Comparison of ENCODE assay signal across 11 cellular contexts in genomic region chr2:219368690-219369108, GRCh38. TPM values are rescaled to one million over a fixed set of nuclear protein-coding genes. Genes with fewer than 3 reads are reported as not detected.
DNase-seq lines count a peak whose midpoint lies in the region; ATAC-seq and TF ChIP-seq lines count a peak whose summit lies in the region.
"Had no signal": no experiment of that assay in that cellular context is flagged by ENCODE, and none has a peak within 500 bp of the region (broad histone marks: within the 10 kb centered on the region; RNA-seq: fewer than 3 reads in every experiment).

No MANE protein-coding gene starts in this region.

- H3K4me3 ChIP-seq in heart right ventricle, result peak overlapping the region in 5 of 10 donors; percentile 2 to 24 (median 19)
- H3K4me3 ChIP-seq: dorsolateral prefrontal cortex had no signal

- no peaks in the 10 kb centered on the region for H3K9me3 ChIP-seq in heart right ventricle

- no peaks in the 10 kb centered on the region for H3K27me3 Mint-ChIP-seq in activated naive CD4-positive, alpha-beta T cell treated with anti-CD3 and anti-CD28 coated beads, Interleukin-2, amount 10 ng/mL, durations not matched to agents 7 days and 5 days

- H3K4me1 Mint-ChIP-seq in activated naive CD4-positive, alpha-beta T cell treated with anti-CD3 and anti-CD28 coated beads, Interleukin-2, amount 10 ng/mL, durations not matched to agents 7 days and 5 days, result no peaks in the 10 kb centered on the region

- intact Hi-C loops in heart right ventricle (cut with DNase I), result loop anchor here in 1 of 10 donors (10.0 kb wide), 1 partner anchor 194 kb away; the partner anchor contains the start of genes CNPPD1, RETREG2 and SLC23A3

- H3K27ac ChIP-seq in heart right ventricle, result peak overlapping the region; percentile 14 to 71 (median 54)

- H3K4me3 Mint-ChIP-seq in activated naive CD4-positive, alpha-beta T cell treated with anti-CD3 and anti-CD28 coated beads, Interleukin-2, amount 10 ng/mL, durations not matched to agents 7 days and 5 days, result no peak overlapping the region

- H3K36me3 ChIP-seq in heart right ventricle, result peaks cover 0 to 12% (median 6%) of the 10 kb centered on the region in 9 donors

- DNase-seq in EL (peak; percentile 78), amniotic stem cell (lab: John Stamatoyannopoulos, UW) (peak; percentile 69), heart right ventricle (peak in 1 of 2 donors; percentile 45), renal cortical epithelial cell (ENCODE audit: low read depth) (peak; percentile 78)
- no peak for DNase-seq in activated naive CD4-positive, alpha-beta T cell treated with anti-CD3 and anti-CD28 coated beads, Interleukin-2, amount 10 ng/mL, durations not matched to agents 7 days and 5 days
- DNase-seq: activated CD4-positive, alpha-beta T cell treated with anti-CD3 and anti-CD28 coated beads, Interleukin-2, amount 50 U/mL, for 4 hours had no signal

- CTCF ChIA-PET in activated naive CD4-positive, alpha-beta T cell treated with anti-CD3 and anti-CD28 coated beads, Interleukin-2, amount 10 ng/mL, durations not matched to agents 7 days and 5 days (lab: Charles Lee), result no interaction called here

- ATAC-seq in heart right ventricle (peak; percentile 75 to 94 (median 90)), HG03432 (IDR thresholded peaks at IDR 0.05; ENCODE audit: unreplicated experiment) (no peak), GM21526 (IDR thresholded peaks at IDR 0.05; ENCODE audit: low FRiP score, unreplicated experiment) (no peak), HG02798 (IDR thresholded peaks at IDR 0.05; ENCODE audit: poor library complexity, unreplicated experiment) (no peak)

- TF ChIP-seq CTCF in heart right ventricle (IDR thresholded peaks at IDR 0.05), result no peak

- H3K27ac Mint-ChIP-seq in activated naive CD4-positive, alpha-beta T cell treated with anti-CD3 and anti-CD28 coated beads, Interleukin-2, amount 10 ng/mL, durations not matched to agents 7 days and 5 days, result no peak overlapping the region

- no peaks in the 10 kb centered on the region for H3K9me3 Mint-ChIP-seq in activated naive CD4-positive, alpha-beta T cell treated with anti-CD3 and anti-CD28 coated beads, Interleukin-2, amount 10 ng/mL, durations not matched to agents 7 days and 5 days

- no peaks in the 10 kb centered on the region for H3K27me3 ChIP-seq in heart right ventricle
- H3K27me3 ChIP-seq: dorsolateral prefrontal cortex had no signal

- H3K4me1 ChIP-seq in heart right ventricle, result peaks cover 0 to 21% (median 14%) of the 10 kb centered on the region in 9 donors

- peaks cover 4% of the 10 kb centered on the region for H3K36me3 Mint-ChIP-seq in activated naive CD4-positive, alpha-beta T cell treated with anti-CD3 and anti-CD28 coated beads, Interleukin-2, amount 10 ng/mL, durations not matched to agents 7 days and 5 days

- WGBS in heart right ventricle, 2 donors, result 24 to 41% methylated on average over 2 of the region's 2 CpGs

RNA-seq across cellular contexts. Expression of gene DNPEP, which starts 19.0 kb away (rescaled TPM):
- total RNA-seq in heart right ventricle (100 to 1,000 TPM in 1 of 10 donors, 10 to 100 TPM in 9; 56.1 to 110 (median 74.0) TPM), renal cortical epithelial cell (53.1 and 61.0 TPM in 2 replicates)
- polyA plus RNA-seq in heart right ventricle, result 10 to 100 TPM; 56.3 to 68.5 TPM

RNA-seq across cellular contexts. Expression of gene RESP18, which starts 36.2 kb away (rescaled TPM):
- total RNA-seq in heart right ventricle (not detected), renal cortical epithelial cell (not detected in 2 replicates)
- polyA plus RNA-seq in heart right ventricle, result not detected
- total RNA-seq: HT1080 had no signal

RNA-seq across cellular contexts. Expression of gene DES, which starts 49.5 kb away (rescaled TPM):
- over 10,000 TPM; 12,560 to 18,019 (median 15,816) TPM for total RNA-seq in heart right ventricle
- over 10,000 TPM; 13,697 to 18,010 TPM for polyA plus RNA-seq in heart right ventricle
- 0.30 and 0.69 TPM in 2 replicates for total RNA-seq in renal cortical epithelial cell
- total RNA-seq: HT1080 had no signal

RNA-seq across cellular contexts. Expression of gene PTPRN, which starts 59.5 kb away (rescaled TPM):
- total RNA-seq in heart right ventricle, result under 1 TPM in 6 of 10 donors, not detected in 4; 0.26 to 0.51 (median 0.31) TPM
- polyA plus RNA-seq in heart right ventricle, result under 1 TPM in 1 of 2 donors, not detected in 1; 0.09 TPM
- total RNA-seq in renal cortical epithelial cell, result 0.35 and 0.52 TPM in 2 replicates

Comparison
In these comparisons a context has a peak if more than half of its experiments do, and no peak if none do; other contexts are left out.
1. ATAC-seq: peak in heart right ventricle (8 of 8); none in HG03432 (single experiment), GM21526 (single experiment) and HG02798 (single experiment).
2. RNA of gene DES, which starts 49.5 kb away (total RNA-seq): 12,560 to 18,019 TPM in heart right ventricle; 0.30 to 0.69 TPM in renal cortical epithelial cell; every median in the first group is over 1,000 times any median in the second.